ENCODE assay signal across 29 cellular contexts in the genomic region with DNA sequence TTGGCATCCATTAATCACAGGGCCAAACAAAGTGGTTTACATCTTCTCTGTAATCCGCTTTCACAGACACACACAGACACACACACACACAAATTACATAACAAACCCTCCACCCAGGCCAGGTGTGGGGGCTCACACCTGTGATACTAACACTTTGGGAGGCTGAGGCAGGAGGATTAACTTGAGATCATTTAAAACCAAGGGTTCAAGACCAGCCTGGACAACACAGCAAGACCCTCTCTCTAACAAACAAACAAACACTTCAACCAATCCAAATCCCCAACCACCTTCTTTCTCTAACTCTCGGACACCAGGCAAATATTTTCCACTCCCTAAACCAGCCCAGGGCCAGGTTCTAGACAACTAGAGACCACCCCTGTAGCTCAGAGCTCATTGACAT.
"Had no signal": no experiment of that assay in that cellular context is flagged by ENCODE, and none has a peak within 500 bp of the region (broad histone marks: within the 10 kb centered on the region; RNA-seq: fewer than 3 reads in every experiment).

No MANE protein-coding gene starts in this region.

- H3K4me1 Mint-ChIP-seq: activated naive CD4-positive, alpha-beta T cell treated with anti-CD3 and anti-CD28 coated beads, Interleukin-2, amount 50 U/mL, for 24 hours; activated T-helper 17 cell treated with anti-CD3 and anti-CD28 coated beads, Interleukin-2, amount 50 U/mL, for 72 hours; brain; endodermal cell had no signal

- DNase-seq: activated CD4-positive, alpha-beta T cell treated with anti-CD3 and anti-CD28 coated beads for 48 hours; activated CD4-positive, alpha-beta T cell treated with anti-CD3 and anti-CD28 coated beads, Interleukin-2, amount 50 U/mL, for 1 hour; activated CD4-positive, alpha-beta T cell treated with anti-CD3 and anti-CD28 coated beads, Interleukin-2, amount 50 U/mL, for 48 hours; activated CD8-positive, alpha-beta memory T cell treated with anti-CD3 and anti-CD28 coated beads for 24 hours; activated CD8-positive, alpha-beta T cell treated with anti-CD3 and anti-CD28 coated beads for 36 hours; activated effector memory CD4-positive, alpha-beta T cell treated with Interleukin-2 at 50 U/mL for 16 hours; activated gamma-delta T cell treated with Interleukin-2 at 50 U/mL for 16 hours; activated naive CD4-positive, alpha-beta T cell treated with anti-CD3 and anti-CD28 coated beads for 36 hours; activated naive CD8-positive, alpha-beta T cell treated with anti-CD3 and anti-CD28 coated beads for 36 hours; activated naive CD8-positive, alpha-beta T cell treated with anti-CD3 and anti-CD28 coated beads, Interleukin-2, amount 50 U/mL, for 24 hours; activated T-cell treated with anti-CD3 and anti-CD28 coated beads, Interleukin-2, amount 50 U/mL, for 4 hours; central memory CD4-positive, alpha-beta T cell; cerebellar nuclear complex; dorsolateral prefrontal cortex; effector memory CD4-positive, alpha-beta T cell; endodermal cell; foreskin fibroblast; head of caudate nucleus; T-helper 2 cell had no signal

- H3K4me3 Mint-ChIP-seq: activated CD8-positive, alpha-beta T cell treated with anti-CD3 and anti-CD28 coated beads for 36 hours; activated naive CD4-positive, alpha-beta T cell treated with anti-CD3 and anti-CD28 coated beads for 36 hours; activated naive CD4-positive, alpha-beta T cell treated with anti-CD3 and anti-CD28 coated beads, Interleukin-2, amount 50 U/mL, for 24 hours; activated naive CD8-positive, alpha-beta T cell treated with anti-CD3 and anti-CD28 coated beads for 36 hours; activated naive CD8-positive, alpha-beta T cell treated with anti-CD3 and anti-CD28 coated beads, Interleukin-2, amount 50 U/mL, for 24 hours; activated T-cell treated with anti-CD3 and anti-CD28 coated beads, Interleukin-2, amount 50 U/mL, for 4 hours; activated T-helper 17 cell treated with anti-CD3 and anti-CD28 coated beads, Interleukin-2, amount 50 U/mL, for 72 hours; brain; dendritic cell treated with granulocyte-macrophage colony-stimulating factor and Interleukin-4, amounts not matched to agents 40 ng/mL and 50 ng/mL, for 4 days; endodermal cell had no signal

- ATAC-seq: activated CD8-positive, alpha-beta T cell treated with anti-CD3 and anti-CD28 coated beads for 36 hours; activated naive CD8-positive, alpha-beta T cell treated with anti-CD3 and anti-CD28 coated beads, Interleukin-2, amount 50 U/mL, for 24 hours; activated T-cell treated with anti-CD3 and anti-CD28 coated beads, Interleukin-2, amount 50 U/mL, for 4 hours; activated T-helper 17 cell treated with anti-CD3 and anti-CD28 coated beads, Interleukin-2, amount 50 U/mL, for 72 hours; esophagus mucosa had no signal

- H3K27ac Mint-ChIP-seq: activated CD8-positive, alpha-beta T cell treated with anti-CD3 and anti-CD28 coated beads for 36 hours; activated naive CD4-positive, alpha-beta T cell treated with anti-CD3 and anti-CD28 coated beads for 36 hours; activated naive CD4-positive, alpha-beta T cell treated with anti-CD3 and anti-CD28 coated beads, Interleukin-2, amount 50 U/mL, for 24 hours; activated naive CD8-positive, alpha-beta T cell treated with anti-CD3 and anti-CD28 coated beads for 36 hours; activated naive CD8-positive, alpha-beta T cell treated with anti-CD3 and anti-CD28 coated beads, Interleukin-2, amount 50 U/mL, for 24 hours; activated T-helper 17 cell treated with anti-CD3 and anti-CD28 coated beads, Interleukin-2, amount 50 U/mL, for 72 hours; brain; dendritic cell treated with granulocyte-macrophage colony-stimulating factor and Interleukin-4, amounts not matched to agents 40 ng/mL and 50 ng/mL, for 4 days; endodermal cell had no signal

- H3K27me3 Mint-ChIP-seq: activated CD8-positive, alpha-beta T cell treated with anti-CD3 and anti-CD28 coated beads for 36 hours; activated naive CD4-positive, alpha-beta T cell treated with anti-CD3 and anti-CD28 coated beads, Interleukin-2, amount 50 U/mL, for 24 hours; activated naive CD8-positive, alpha-beta T cell treated with anti-CD3 and anti-CD28 coated beads for 36 hours; activated naive CD8-positive, alpha-beta T cell treated with anti-CD3 and anti-CD28 coated beads, Interleukin-2, amount 50 U/mL, for 24 hours; activated T-helper 17 cell treated with anti-CD3 and anti-CD28 coated beads, Interleukin-2, amount 50 U/mL, for 72 hours; dendritic cell treated with granulocyte-macrophage colony-stimulating factor and Interleukin-4, amounts not matched to agents 40 ng/mL and 50 ng/mL, for 4 days had no signal

- H3K27me3 ChIP-seq: adrenal gland, ascending aorta, breast epithelium, cardiac muscle cell, dorsolateral prefrontal cortex had no signal

- H3K27ac ChIP-seq: adrenal gland, ascending aorta, breast epithelium, cardiac muscle cell, coronary artery, dorsolateral prefrontal cortex had no signal

- H3K36me3 Mint-ChIP-seq: activated naive CD4-positive, alpha-beta T cell treated with anti-CD3 and anti-CD28 coated beads, Interleukin-2, amount 50 U/mL, for 24 hours; activated naive CD8-positive, alpha-beta T cell treated with anti-CD3 and anti-CD28 coated beads for 36 hours; brain had no signal

- H3K4me3 ChIP-seq: adrenal gland, ascending aorta, breast epithelium, cardiac muscle cell, coronary artery, dorsolateral prefrontal cortex had no signal

- H3K4me1 ChIP-seq: adrenal gland, ascending aorta, breast epithelium had no signal

- H3K36me3 ChIP-seq: adrenal gland, ascending aorta, breast epithelium, cardiac muscle cell had no signal

- H3K9me3 Mint-ChIP-seq: activated CD8-positive, alpha-beta T cell treated with anti-CD3 and anti-CD28 coated beads for 36 hours; activated naive CD4-positive, alpha-beta T cell treated with anti-CD3 and anti-CD28 coated beads for 36 hours; activated naive CD4-positive, alpha-beta T cell treated with anti-CD3 and anti-CD28 coated beads, Interleukin-2, amount 50 U/mL, for 24 hours; activated naive CD8-positive, alpha-beta T cell treated with anti-CD3 and anti-CD28 coated beads for 36 hours; activated naive CD8-positive, alpha-beta T cell treated with anti-CD3 and anti-CD28 coated beads, Interleukin-2, amount 50 U/mL, for 24 hours; activated T-cell treated with anti-CD3 and anti-CD28 coated beads, Interleukin-2, amount 50 U/mL, for 4 hours; activated T-helper 17 cell treated with anti-CD3 and anti-CD28 coated beads, Interleukin-2, amount 50 U/mL, for 72 hours; dendritic cell treated with granulocyte-macrophage colony-stimulating factor and Interleukin-4, amounts not matched to agents 40 ng/mL and 50 ng/mL, for 4 days; endodermal cell had no signal

- H3K9me3 ChIP-seq: adrenal gland, ascending aorta, breast epithelium had no signal
